ENCODE assay signal across 22 cellular contexts in genomic region chr3:173690542-173690941, GRCh38.
DNase-seq lines count a peak whose midpoint lies in the region; ATAC-seq and TF ChIP-seq lines count a peak whose summit lies in the region.
"Had no signal": no experiment of that assay in that cellular context is flagged by ENCODE, and none has a peak within 500 bp of the region (broad histone marks: within the 10 kb centered on the region; RNA-seq: fewer than 3 reads in every experiment).

No MANE protein-coding gene starts in this region.

- ATAC-seq in stimulated activated memory B cell treated with anti-CD40 and anti-IgM and Interleukin-4, amounts not matched to agents 10 μg/mL and 1 μg/mL and 100 μg/mL, for 72 hours: no peak
- ATAC-seq: CD8-positive, alpha-beta T cell; left colon; mucosa of descending colon had no signal

- H3K36me3 Mint-ChIP-seq in stimulated activated memory B cell treated with anti-CD40 and anti-IgM and Interleukin-4, amounts not matched to agents 10 μg/mL and 1 μg/mL and 100 μg/mL, for 72 hours: no peaks in the 10 kb centered on the region
- H3K36me3 Mint-ChIP-seq: CD8-positive, alpha-beta T cell had no signal

- peak; percentile 39 for DNase-seq in AG10803 (ENCODE audit: low read depth)
- DNase-seq in LNCaP clone FGC (ENCODE audit: low read depth): peak; percentile 43
- peak; percentile 55 for DNase-seq in astrocyte of the hippocampus (ENCODE audit: low read depth, low spot score)
- peak; percentile 15 for DNase-seq in kidney glomerular epithelial cell (lab: John Stamatoyannopoulos, UW)
- no peak for DNase-seq in DMS 273 (lab: John Stamatoyannopoulos, UW; ENCODE audit: unreplicated experiment)
- no peak for DNase-seq in DMS114 treated with DMSO at 0.1 percent for 48 hours (lab: John Stamatoyannopoulos, UW; ENCODE audit: unreplicated experiment)
- DNase-seq in NCI-H2081 (lab: John Stamatoyannopoulos, UW): no peak
- DNase-seq: CD8-positive, alpha-beta T cell; central memory CD4-positive, alpha-beta T cell; effector memory CD4-positive, alpha-beta T cell; left colon; mucosa of descending colon; MV-4-11; NCI-H526 treated with DMSO at 0.1 percent for 48 hours; OCI-M1; SJCRH30; stimulated activated naive CD4-positive, alpha-beta T cell; T-helper 9 cell had no signal

- no peaks in the 10 kb centered on the region for H3K9me3 Mint-ChIP-seq in stimulated activated memory B cell treated with anti-CD40 and anti-IgM and Interleukin-4, amounts not matched to agents 10 μg/mL and 1 μg/mL and 100 μg/mL, for 72 hours
- H3K9me3 Mint-ChIP-seq: CD8-positive, alpha-beta T cell had no signal

- H3K4me3 ChIP-seq in AG10803 (ENCODE audit: low read length) (no peak overlapping the region), LNCaP clone FGC (ENCODE audit: low read depth, low read length) (no peak overlapping the region; the same call in 1 of the 2 replicates)
- H3K4me3 ChIP-seq: HAP-1, mucosa of descending colon, right atrium auricular region, SJCRH30, tibial nerve had no signal

- H3K27me3 Mint-ChIP-seq in stimulated activated memory B cell treated with anti-CD40 and anti-IgM and Interleukin-4, amounts not matched to agents 10 μg/mL and 1 μg/mL and 100 μg/mL, for 72 hours: no peaks in the 10 kb centered on the region

- no peak overlapping the region for H3K27ac Mint-ChIP-seq in stimulated activated memory B cell treated with anti-CD40 and anti-IgM and Interleukin-4, amounts not matched to agents 10 μg/mL and 1 μg/mL and 100 μg/mL, for 72 hours
- H3K27ac Mint-ChIP-seq: CD8-positive, alpha-beta T cell had no signal

- no peaks in the 10 kb centered on the region for H3K4me1 Mint-ChIP-seq in stimulated activated memory B cell treated with anti-CD40 and anti-IgM and Interleukin-4, amounts not matched to agents 10 μg/mL and 1 μg/mL and 100 μg/mL, for 72 hours

- no peak for TF ChIP-seq CTCF in AG10803 (conservative IDR thresholded peaks at IDR 0.05; ENCODE audit: low read length)
- TF ChIP-seq CTCF in LNCaP clone FGC (IDR thresholded peaks at IDR 0.05; ENCODE audit: control insufficient read depth, extremely low read depth, insufficient read depth): no peak

- no peak overlapping the region for H3K4me3 Mint-ChIP-seq in stimulated activated memory B cell treated with anti-CD40 and anti-IgM and Interleukin-4, amounts not matched to agents 10 μg/mL and 1 μg/mL and 100 μg/mL, for 72 hours
- H3K4me3 Mint-ChIP-seq: CD8-positive, alpha-beta T cell had no signal

Comparison
In these comparisons a context has a peak if more than half of its experiments do, and no peak if none do; other contexts are left out.
1. DNase-seq: peak in AG10803 (single experiment), LNCaP clone FGC (single experiment), astrocyte of the hippocampus (single experiment) and kidney glomerular epithelial cell (single experiment); none in DMS 273 (single experiment), DMS114 treated with DMSO at 0.1 percent for 48 hours (single experiment) and NCI-H2081 (0 of 2).